ENCODE assay signal across 22 cellular contexts in the genomic region with DNA sequence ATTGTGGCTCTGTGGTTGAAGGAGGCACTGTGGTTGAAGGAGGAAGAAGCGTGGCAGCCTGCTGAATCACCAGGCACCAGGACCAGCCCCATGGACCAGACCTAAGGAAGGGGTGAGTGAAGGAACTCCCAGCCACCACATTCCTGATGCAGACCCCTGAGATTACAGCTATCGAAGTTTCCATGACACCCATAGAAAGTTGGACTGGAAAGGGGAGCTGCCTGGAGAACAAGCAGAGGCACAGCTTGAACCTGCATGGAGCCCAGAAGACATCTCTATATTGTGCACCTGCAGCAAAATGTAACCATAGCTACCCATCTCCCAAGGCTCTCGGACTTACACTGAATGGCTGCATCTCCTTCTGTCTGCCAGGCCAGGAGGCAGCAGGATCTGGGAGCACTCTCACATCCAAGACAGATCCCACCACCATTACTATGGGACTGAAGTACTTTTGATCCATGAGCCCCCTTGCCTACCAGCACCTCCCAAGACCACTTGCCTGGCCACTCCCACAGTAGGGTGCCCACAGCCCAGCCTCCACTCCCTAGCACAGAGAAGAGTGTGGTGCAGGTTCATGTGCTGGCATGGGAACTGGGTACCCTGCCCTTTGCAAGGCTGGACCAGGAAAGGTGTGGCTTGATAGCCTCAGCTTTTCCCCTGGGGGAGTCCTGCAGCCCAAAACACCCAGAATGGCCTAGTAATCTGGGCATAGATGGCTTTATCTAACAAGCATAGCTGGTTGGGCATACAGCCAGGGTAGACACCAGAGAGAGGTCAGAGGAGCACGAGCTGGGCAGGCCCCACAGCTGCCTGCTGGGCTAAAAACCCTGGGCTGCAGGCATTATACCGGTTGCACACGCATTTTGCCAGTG.
"Had no signal": no experiment of that assay in that cellular context is flagged by ENCODE, and none has a peak within 500 bp of the region (broad histone marks: within the 10 kb centered on the region; RNA-seq: fewer than 3 reads in every experiment).

No MANE protein-coding gene starts in this region.

- H3K36me3 Mint-ChIP-seq: stimulated activated naive B cell treated with anti-CD40 and anti-IgM and Interleukin-4, amounts not matched to agents 10 μg/mL and 1 μg/mL and 100 μg/mL, for 72 hours had no signal

- H3K4me1 Mint-ChIP-seq: activated CD4-positive, alpha-beta memory T cell treated with anti-CD3 and anti-CD28 coated beads, Interleukin-2, amount 10 ng/mL, durations not matched to agents 7 days and 5 days had no signal

- H3K36me3 ChIP-seq: ascending aorta, brain microvascular endothelial cell, left ventricle myocardium inferior, sigmoid colon had no signal

- H3K27ac ChIP-seq: ascending aorta, brain microvascular endothelial cell, foreskin keratinocyte, left ventricle myocardium inferior, sigmoid colon had no signal

- H3K27ac Mint-ChIP-seq: activated CD4-positive, alpha-beta memory T cell treated with anti-CD3 and anti-CD28 coated beads, Interleukin-2, amount 10 ng/mL, durations not matched to agents 7 days and 5 days; activated T-helper 1 cell treated with anti-CD3 and anti-CD28 coated beads, Interleukin-12 subunit alpha, Interleukin-12 subunit beta, Interleukin-2, Interleukin-4 antibody, amounts not matched to agents 30 ng/mL and 10 ng/mL and 1 ng/mL, durations not matched to agents 14 hours and 24 hours and 36 hours; stimulated activated naive B cell treated with anti-CD40 and anti-IgM and Interleukin-4, amounts not matched to agents 10 μg/mL and 1 μg/mL and 100 μg/mL, for 72 hours had no signal

- H3K4me1 ChIP-seq: ascending aorta, foreskin keratinocyte had no signal

- ATAC-seq: foreskin keratinocyte; stimulated activated naive B cell treated with anti-CD40 and anti-IgM and Interleukin-4, amounts not matched to agents 10 μg/mL and 1 μg/mL and 100 μg/mL, for 72 hours had no signal

- H3K9me3 ChIP-seq: ascending aorta, left ventricle myocardium inferior, sigmoid colon had no signal

- H3K9me3 Mint-ChIP-seq: activated CD4-positive, alpha-beta memory T cell treated with anti-CD3 and anti-CD28 coated beads, Interleukin-2, amount 10 ng/mL, durations not matched to agents 7 days and 5 days; activated T-helper 1 cell treated with anti-CD3 and anti-CD28 coated beads, Interleukin-12 subunit alpha, Interleukin-12 subunit beta, Interleukin-2, Interleukin-4 antibody, amounts not matched to agents 30 ng/mL and 10 ng/mL and 1 ng/mL, durations not matched to agents 14 hours and 24 hours and 36 hours; nephron; stimulated activated naive B cell treated with anti-CD40 and anti-IgM and Interleukin-4, amounts not matched to agents 10 μg/mL and 1 μg/mL and 100 μg/mL, for 72 hours had no signal

- H3K4me3 ChIP-seq: ascending aorta, left ventricle myocardium inferior, sigmoid colon had no signal

- H3K4me3 Mint-ChIP-seq: activated CD4-positive, alpha-beta memory T cell treated with anti-CD3 and anti-CD28 coated beads, Interleukin-2, amount 10 ng/mL, durations not matched to agents 7 days and 5 days; activated T-helper 1 cell treated with anti-CD3 and anti-CD28 coated beads, Interleukin-12 subunit alpha, Interleukin-12 subunit beta, Interleukin-2, Interleukin-4 antibody, amounts not matched to agents 30 ng/mL and 10 ng/mL and 1 ng/mL, durations not matched to agents 14 hours and 24 hours and 36 hours; nephron; stimulated activated naive B cell treated with anti-CD40 and anti-IgM and Interleukin-4, amounts not matched to agents 10 μg/mL and 1 μg/mL and 100 μg/mL, for 72 hours had no signal

- DNase-seq: activated CD4-positive, alpha-beta memory T cell treated with anti-CD3 and anti-CD28 coated beads, Interleukin-2, amount 10 ng/mL, durations not matched to agents 7 days and 5 days; activated CD4-positive, alpha-beta T cell treated with anti-CD3 and anti-CD28 coated beads for 4 hours; activated CD4-positive, CD25-positive, alpha-beta regulatory T cell; activated gamma-delta T cell; activated naive CD4-positive, alpha-beta T cell treated with anti-CD3 and anti-CD28 coated beads, Interleukin-2, amount 50 U/mL, for 16 hours; brain microvascular endothelial cell; caudate nucleus; dermis blood vessel endothelial cell; effector CD8-positive, alpha-beta T cell; foreskin keratinocyte; kidney; left ventricle myocardium inferior; midbrain; sigmoid colon; stimulated activated CD4-positive, alpha-beta T cell treated with anti-CD3 and anti-CD28 coated beads, Interleukin-2, amount 100 ng/mL, for 48 hours; stimulated activated CD8-positive, alpha-beta memory T cell treated with anti-CD3 and anti-CD28 coated beads, Interleukin-4, amount 100 ng/mL, for 48 hours; stimulated activated naive B cell treated with anti-CD40 and anti-IgM and Interleukin-4, amounts not matched to agents 10 μg/mL and 1 μg/mL and 100 μg/mL, for 72 hours; T-helper 9 cell; trophoblast cell had no signal
